14 cellular contexts compared by ENCODE assay signal in the genomic region with DNA sequence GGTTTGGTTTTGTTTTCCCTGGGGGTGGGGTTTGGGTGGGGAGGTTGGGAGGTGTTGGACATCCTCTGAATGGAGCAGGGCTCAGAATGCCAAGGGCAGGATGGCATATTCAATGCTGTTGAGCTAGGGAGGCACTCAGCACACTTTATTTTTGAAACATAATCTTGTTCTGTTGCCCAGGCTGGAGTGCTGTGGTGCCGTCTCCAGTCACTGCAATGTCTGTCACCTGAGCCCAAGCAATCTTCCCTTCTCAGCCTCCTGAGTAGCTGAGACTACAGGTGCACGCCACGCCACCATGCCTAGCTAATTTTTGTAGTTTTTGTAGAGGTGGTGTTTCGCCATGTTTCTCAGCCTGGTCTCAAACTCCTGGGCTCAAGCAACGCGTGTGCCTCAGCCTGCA.
DNase-seq lines count a peak whose midpoint lies in the region; ATAC-seq and TF ChIP-seq lines count a peak whose summit lies in the region.
"Had no signal": no experiment of that assay in that cellular context is flagged by ENCODE, and none has a peak within 500 bp of the region (broad histone marks: within the 10 kb centered on the region; RNA-seq: fewer than 3 reads in every experiment).

No MANE protein-coding gene starts in this region.

- no peaks in the 10 kb centered on the region for H3K9me3 ChIP-seq in effector memory CD4-positive, alpha-beta T cell (ENCODE audit: control insufficient read depth, low read length)
- H3K9me3 ChIP-seq: tibial artery had no signal

- H3K27ac ChIP-seq in RWPE1: peak overlapping the region; percentile 42
- peak overlapping the region; percentile 57 for H3K27ac ChIP-seq in effector memory CD4-positive, alpha-beta T cell (ENCODE audit: insufficient read depth, low read length, poor library complexity, severe bottlenecking)
- H3K27ac ChIP-seq: tibial artery had no signal

- TF ChIP-seq CTCF in RWPE1 (conservative IDR thresholded peaks at IDR 0.05; ENCODE audit: low read depth) (no peak), GM13977 (IDR thresholded peaks at IDR 0.05; ENCODE audit: extremely low read depth, insufficient read depth, missing control alignments) (no peak)

- peak overlapping the region; percentile 80 for H3K27ac Mint-ChIP-seq in stimulated activated naive CD8-positive, alpha-beta T cell treated with anti-CD3 and anti-CD28 coated beads, Interleukin-15, Interleukin-2, amounts not matched to agents 100 ng/mL and 50 ng/mL, for 24 hours

- peaks cover 10% of the 10 kb centered on the region for H3K4me1 ChIP-seq in effector memory CD4-positive, alpha-beta T cell (ENCODE audit: control insufficient read depth, insufficient read depth, low read length, poor library complexity, severe bottlenecking)
- H3K4me1 ChIP-seq: tibial artery had no signal

- no peak overlapping the region for H3K4me3 ChIP-seq in effector memory CD4-positive, alpha-beta T cell (ENCODE audit: insufficient read depth, low read depth, low read length, poor library complexity, severe bottlenecking)
- H3K4me3 ChIP-seq: tibial artery had no signal

- CTCF ChIA-PET in RWPE1 (lab: Yijun Ruan, JAX): no interaction called here

- peaks cover 33% of the 10 kb centered on the region for H3K4me1 Mint-ChIP-seq in stimulated activated naive CD8-positive, alpha-beta T cell treated with anti-CD3 and anti-CD28 coated beads, Interleukin-15, Interleukin-2, amounts not matched to agents 100 ng/mL and 50 ng/mL, for 24 hours (ENCODE audit: low read depth)

- DNase-seq in stimulated activated naive CD8-positive, alpha-beta T cell treated with anti-CD3 and anti-CD28 coated beads, Interleukin-15, Interleukin-2, amounts not matched to agents 100 U/mL and 50 U/mL, for 24 hours: no peak
- no peak for DNase-seq in RWPE1 (ENCODE audit: low spot score)
- DNase-seq in effector memory CD4-positive, alpha-beta T cell: no peak
- DNase-seq in GM13977 (ENCODE audit: low spot score): no peak
- DNase-seq in dedifferentiated amniotic fluid mesenchymal stem cell (ENCODE audit: extremely low spot score): no peak
- DNase-seq: cerebellar nuclear complex; foreskin fibroblast; left cardiac atrium; NCI-H1694 treated with DMSO at 0.1 percent for 48 hours; NCI-H748 treated with DMSO at 0.1 percent for 48 hours; stimulated activated CD4-positive, alpha-beta T cell treated with anti-CD3 and anti-CD28 coated beads, Interleukin-4, amount 100 ng/mL, for 1 hour; tibial artery had no signal

- POLR2A ChIA-PET in RWPE1 (lab: Yijun Ruan, JAX; ENCODE audit: low non-redundant PET): no interaction called here

- H3K36me3 ChIP-seq in effector memory CD4-positive, alpha-beta T cell (ENCODE audit: control insufficient read depth, insufficient read depth, low read length): no peaks in the 10 kb centered on the region

- no peaks in the 10 kb centered on the region for H3K27me3 ChIP-seq in effector memory CD4-positive, alpha-beta T cell (replicated peaks; ENCODE audit: control insufficient read depth, insufficient read depth, low read length, poor library complexity, severe bottlenecking)
- H3K27me3 ChIP-seq: tibial artery had no signal

- peaks cover 32% of the 10 kb centered on the region for H3K36me3 Mint-ChIP-seq in stimulated activated naive CD8-positive, alpha-beta T cell treated with anti-CD3 and anti-CD28 coated beads, Interleukin-15, Interleukin-2, amounts not matched to agents 100 ng/mL and 50 ng/mL, for 24 hours (ENCODE audit: low read depth)

- H3K27me3 Mint-ChIP-seq in stimulated activated naive CD8-positive, alpha-beta T cell treated with anti-CD3 and anti-CD28 coated beads, Interleukin-15, Interleukin-2, amounts not matched to agents 100 ng/mL and 50 ng/mL, for 24 hours: no peaks in the 10 kb centered on the region

- H3K9me3 Mint-ChIP-seq in stimulated activated naive CD8-positive, alpha-beta T cell treated with anti-CD3 and anti-CD28 coated beads, Interleukin-15, Interleukin-2, amounts not matched to agents 100 ng/mL and 50 ng/mL, for 24 hours: no peaks in the 10 kb centered on the region

- H3K4me3 Mint-ChIP-seq in stimulated activated naive CD8-positive, alpha-beta T cell treated with anti-CD3 and anti-CD28 coated beads, Interleukin-15, Interleukin-2, amounts not matched to agents 100 ng/mL and 50 ng/mL, for 24 hours: peak overlapping the region; percentile 51

- no peak for ATAC-seq in stimulated activated naive CD8-positive, alpha-beta T cell treated with anti-CD3 and anti-CD28 coated beads, Interleukin-15, Interleukin-2, amounts not matched to agents 100 U/mL and 50 U/mL, for 24 hours
- no peak for ATAC-seq in GM21619 (IDR thresholded peaks at IDR 0.05; ENCODE audit: unreplicated experiment)
- ATAC-seq: left cardiac atrium had no signal

- in situ Hi-C loops in GM13977 (cut with MboI; ENCODE audit: low pct_unique_long_range_greater_than_20kb, low sequenced_read_pairs, unreplicated experiment): no loop called here
